25 cellular contexts compared by ENCODE assay signal in the genomic region with DNA sequence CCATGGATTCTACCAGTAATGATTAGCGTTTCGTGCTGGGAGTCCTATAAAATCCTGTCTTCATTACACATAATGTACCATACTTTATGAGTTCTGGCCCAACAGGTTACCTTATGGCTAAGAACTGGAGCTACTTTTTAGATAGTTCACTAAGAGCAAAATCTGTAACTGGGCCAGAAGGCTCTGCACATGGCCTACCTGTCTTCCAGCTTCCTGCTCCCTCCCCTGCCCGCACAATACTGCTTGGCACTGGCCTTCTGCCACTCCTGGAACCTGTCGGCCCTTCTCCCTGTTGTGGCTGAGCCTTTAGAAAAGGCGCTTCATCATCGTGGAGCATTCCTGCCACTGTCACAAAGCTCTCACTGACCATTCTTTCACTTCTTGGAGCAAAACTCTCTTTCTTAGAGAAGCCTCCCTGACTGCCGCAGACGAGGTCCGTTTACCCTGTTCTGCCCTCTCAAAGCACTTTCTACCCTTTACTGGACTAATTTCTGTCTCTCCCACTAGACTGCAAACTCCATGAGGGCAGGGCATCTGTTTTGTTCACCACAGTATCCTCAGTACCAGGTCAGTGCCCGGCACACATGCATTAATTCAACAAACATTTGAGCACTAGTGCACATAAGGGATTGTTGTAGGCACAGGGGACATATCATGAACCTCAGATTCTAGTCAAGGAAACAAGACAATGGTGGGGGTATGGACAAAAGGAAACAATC.
DNase-seq lines count a peak whose midpoint lies in the region; ATAC-seq, FAIRE-seq and TF ChIP-seq lines count a peak whose summit lies in the region.
"Had no signal": no experiment of that assay in that cellular context is flagged by ENCODE, and none has a peak within 500 bp of the region (broad histone marks: within the 10 kb centered on the region; RNA-seq: fewer than 3 reads in every experiment).

No MANE protein-coding gene starts in this region.

- no peak overlapping the region for H2BK12ac ChIP-seq in H1 (ENCODE audit: low read depth, low read length)

- no peak overlapping the region for H2BK15ac ChIP-seq in H1 (ENCODE audit: low read length)

- no peaks in the 10 kb centered on the region for H3K9me3 Mint-ChIP-seq in MCF 10A (ENCODE audit: unreplicated experiment)
- H3K9me3 Mint-ChIP-seq in stimulated activated memory B cell treated with anti-CD40 and anti-IgM and Interleukin-4, amounts not matched to agents 10 μg/mL and 1 μg/mL and 100 μg/mL, for 72 hours = no peaks in the 10 kb centered on the region

- H3K9me3 ChIP-seq in breast epithelium (no peaks in the 10 kb centered on the region), H1 (ENCODE audit: insufficient read depth in 2 of 2, low read depth in 1 of 2, low read length in 1 of 2) (no peaks in the 10 kb centered on the region), T-helper 17 cell (ENCODE audit: control insufficient read depth, low read length, poor library complexity, severe bottlenecking) (no peaks in the 10 kb centered on the region)

- FAIRE-seq in H1 (lab: Jason Lieb, UNC) = no peak

- H3K27ac Mint-ChIP-seq in MCF 10A (ENCODE audit: low read depth, unreplicated experiment) (no peak overlapping the region), T-helper 17 cell (no peak overlapping the region)
- no peak overlapping the region for H3K27ac Mint-ChIP-seq in stimulated activated memory B cell treated with anti-CD40 and anti-IgM and Interleukin-4, amounts not matched to agents 10 μg/mL and 1 μg/mL and 100 μg/mL, for 72 hours

- POLR2A ChIA-PET in MCF 10A (lab: Yijun Ruan, JAX) (interaction anchor here (0.6 to 1.1 kb wide), 3 partner anchors 9 to 23 kb away, joined by 3 read pairs; no protein-coding TSS in a partner anchor), H1 (lab: Charles Lee; ENCODE audit: partially characterized antibody) (no interaction called here)

- H4K5ac ChIP-seq in H1 (ENCODE audit: insufficient read length, low read depth, low read length) = no peak overlapping the region

- TF ChIP-seq EP300 in H1 (IDR thresholded peaks at IDR 0.05; ENCODE audit: borderline replicate concordance in 1 of 2, low read depth in 2 of 2, low read length in 2 of 2) = no peak

- CTCF ChIA-PET in MCF 10A (lab: Yijun Ruan, JAX) = interaction anchor here (1.0 to 3.6 kb wide), 4 partner anchors 12 to 232 kb away, joined by 3 to 20 read pairs (median 4); no protein-coding TSS in a partner anchor
- CTCF ChIA-PET in H1 (lab: Charles Lee; ENCODE audit: partially characterized antibody) = interaction anchor here (1.1 to 2.6 kb wide), 6 partner anchors 11 to 224 kb away, joined by 3 to 6 read pairs (median 4); no protein-coding TSS in a partner anchor

- H3K14ac ChIP-seq in H1 (ENCODE audit: insufficient read length) = no peak overlapping the region

- H3K27ac ChIP-seq in breast epithelium (peak overlapping the region in 1 of 2 donors; percentile 33), H1 (ENCODE audit: low read depth, low read length) (no peak overlapping the region; the same call in 1 of the 2 replicates)
- H3K27ac ChIP-seq: 22Rv1, HL-60, KMS-11 had no signal

- H3K4me3 ChIP-seq in breast epithelium (no peak overlapping the region), H1 (ENCODE audit: extremely low read depth in 1 of 4, insufficient read depth in 2 of 4, low read depth in 3 of 4, low read length in 4 of 4) (no peak overlapping the region)

- intact Hi-C loops in breast epithelium (cut with DNase I; ENCODE audit: low total_unique reads) (no loop called here), MCF 10A (cut with micrococcal nuclease) (no loop called here)

- H3K79me1 ChIP-seq in H1 (ENCODE audit: low read depth, low read length) = peaks cover 4% of the 10 kb centered on the region

- BruUV-seq in MCF 10A (replicated peaks; lab: Mats Ljungman, UMichigan) = no TSS peak

- H2AFZ ChIP-seq in H1 (ENCODE audit: low read length) = no peak overlapping the region

- H3K23me2 ChIP-seq in H1 (ENCODE audit: low read depth, low read length) = no peaks in the 10 kb centered on the region

- H3K18ac ChIP-seq in H1 (ENCODE audit: extremely low read depth, low read length) = no peak overlapping the region

- H3K56ac ChIP-seq in H1 (replicated peaks; ENCODE audit: insufficient read length, low read depth, low read length) = no peak overlapping the region

- no peaks in the 10 kb centered on the region for H4K20me1 ChIP-seq in H1 (replicated peaks in 1 of 2; ENCODE audit: control insufficient read depth in 1 of 2, insufficient read depth in 2 of 2, low read length in 2 of 2)

- H3K4me3 Mint-ChIP-seq in MCF 10A (ENCODE audit: unreplicated experiment) = no peak overlapping the region
- H3K4me3 Mint-ChIP-seq in stimulated activated memory B cell treated with anti-CD40 and anti-IgM and Interleukin-4, amounts not matched to agents 10 μg/mL and 1 μg/mL and 100 μg/mL, for 72 hours = no peak overlapping the region
- H3K4me3 Mint-ChIP-seq in T-helper 17 cell = no peak overlapping the region

- WGBS in H1 (ENCODE audit: extremely low coverage in 1 of 2, insufficient coverage in 1 of 2, insufficient read length in 1 of 2, insufficient replicate concordance in 2 of 2, low coverage in 1 of 2, low lambda C conversion rate in 2 of 2, missing lambda C conversion rate in 1 of 2), 2 experiments = 94% methylated on average over 10 of the region's 10 CpGs; no CpG with 5 or more reads in 1 of the 2 experiments

- H3K4me1 Mint-ChIP-seq in MCF 10A (ENCODE audit: insufficient read depth, unreplicated experiment) (peaks cover 33% of the 10 kb centered on the region), T-helper 17 cell (peaks cover 6% of the 10 kb centered on the region)
- peaks cover 5% of the 10 kb centered on the region for H3K4me1 Mint-ChIP-seq in stimulated activated memory B cell treated with anti-CD40 and anti-IgM and Interleukin-4, amounts not matched to agents 10 μg/mL and 1 μg/mL and 100 μg/mL, for 72 hours

- H3K27me3 Mint-ChIP-seq in MCF 10A (ENCODE audit: insufficient read depth, unreplicated experiment) (no peaks in the 10 kb centered on the region), T-helper 17 cell (no peaks in the 10 kb centered on the region)
- H3K27me3 Mint-ChIP-seq in stimulated activated memory B cell treated with anti-CD40 and anti-IgM and Interleukin-4, amounts not matched to agents 10 μg/mL and 1 μg/mL and 100 μg/mL, for 72 hours = no peaks in the 10 kb centered on the region

- H3K27me3 ChIP-seq in breast epithelium = no peaks in the 10 kb centered on the region
- H3K27me3 ChIP-seq in H1 (replicated peaks in 1 of 4; ENCODE audit: control insufficient read depth in 3 of 4, extremely low read depth in 1 of 4, insufficient read depth in 3 of 4, low read length in 3 of 4) = no peaks in the 10 kb centered on the region

- H3K9ac ChIP-seq in H1 (replicated peaks in 1 of 4; ENCODE audit: extremely low read depth in 1 of 4, low read depth in 3 of 4, low read length in 3 of 4) = no peak overlapping the region
- H3K9ac ChIP-seq: KMS-11 had no signal

- H2BK5ac ChIP-seq in H1 (ENCODE audit: low read depth, low read length) = no peak overlapping the region

- no peak overlapping the region for H3K23ac ChIP-seq in H1 (ENCODE audit: insufficient read length)

- no peak overlapping the region for H3K4me2 ChIP-seq in H1 (ENCODE audit: insufficient read depth in 1 of 2, low read depth in 2 of 2, low read length in 2 of 2)
- H3K4me2 ChIP-seq: KMS-11 had no signal

- H3K36me3 ChIP-seq in breast epithelium = no peaks in the 10 kb centered on the region
- H3K36me3 ChIP-seq in H1 (ENCODE audit: control insufficient read depth in 2 of 4, insufficient read depth in 4 of 4, low read length in 3 of 4) = no peaks in the 10 kb centered on the region

- peak; percentile 57 to 58 for DNase-seq in breast epithelium (ENCODE audit: low spot score in 2 of 2)
- DNase-seq in MCF 10A (ENCODE audit: unreplicated experiment) = no peak
- no peak for DNase-seq in H1 (ENCODE audit: low read depth in 1 of 2, low spot score in 2 of 2)
- peak; percentile 46 for DNase-seq in mucosa of gallbladder (ENCODE audit: low spot score)
- no peak for DNase-seq in putamen (ENCODE audit: low spot score)
- no peak for DNase-seq in T-helper 17 cell
- DNase-seq in GM10266 (ENCODE audit: extremely low spot score) = no peak
- DNase-seq: C1 segment of cervical spinal cord; EL; H7; MV-4-11; NCI-H1105 treated with DMSO at 0.1 percent for 48 hours; NCI-H1694; NCI-H2081; NCI-H2171; NCI-H345; NCI-H524; NCI-H774; NK-92 treated with Interleukin-12 subunit alpha and Interleukin-12 subunit beta, amount 100 ng/mL, for 24 hours; SIG-M5 had no signal

- ATAC-seq in stimulated activated memory B cell treated with anti-CD40 and anti-IgM and Interleukin-4, amounts not matched to agents 10 μg/mL and 1 μg/mL and 100 μg/mL, for 72 hours = no peak
- no peak for ATAC-seq in T-helper 17 cell
- ATAC-seq: SK-N-SH treated with all-trans-retinoic acid at 6 μM for 48 hours had no signal

- H2BK20ac ChIP-seq in H1 (ENCODE audit: low read length) = peak overlapping the region; percentile 7; the same call in 1 of the 2 replicates

- H2AK5ac ChIP-seq in H1 (ENCODE audit: low read depth, low read length) = peak overlapping the region; percentile 65; the same call in 1 of the 2 replicates

- no peak overlapping the region for H3K4ac ChIP-seq in H1 (replicated peaks; ENCODE audit: insufficient read length, low read depth, low read length)

- TF ChIP-seq POLR2A in breast epithelium (IDR thresholded peaks at IDR 0.05) = no peak
- TF ChIP-seq POLR2A in H1 (IDR thresholded peaks at IDR 0.05; ENCODE audit: control extremely low read depth in 1 of 2, low read depth in 2 of 2, low read length in 2 of 2) = no peak

- no peaks in the 10 kb centered on the region for H3K4me1 ChIP-seq in breast epithelium
- peaks cover 0 to 8% (median 6%) of the 10 kb centered on the region in 4 experiments; a peak in 5 of 7 replicates for H3K4me1 ChIP-seq in H1 (replicated peaks in 1 of 4; ENCODE audit: control insufficient read depth in 3 of 4, insufficient read depth in 4 of 4, low read length in 3 of 4)

- no peak for TF ChIP-seq CTCF in breast epithelium (IDR thresholded peaks at IDR 0.05)
- no peak for TF ChIP-seq CTCF in MCF 10A (IDR thresholded peaks at IDR 0.05; ENCODE audit: unreplicated experiment)
- TF ChIP-seq CTCF in H1 (IDR thresholded peaks at IDR 0.05; ENCODE audit: control extremely low read depth in 1 of 3, insufficient read depth in 1 of 3, low read depth in 1 of 3, low read length in 3 of 3) = no peak
- TF ChIP-seq CTCF in GM10266 (IDR thresholded peaks at IDR 0.05; ENCODE audit: control insufficient read depth, insufficient read depth, low read depth, missing control alignments) = no peak

- H4K91ac ChIP-seq in H1 (replicated peaks; ENCODE audit: insufficient read length, low read length) = no peak overlapping the region

- H4K8ac ChIP-seq in H1 (ENCODE audit: extremely low read depth, insufficient read depth, low read length) = no peak overlapping the region

- no peak overlapping the region for H2BK120ac ChIP-seq in H1 (replicated peaks; ENCODE audit: low read depth, low read length)

- no peaks in the 10 kb centered on the region for H3K36me3 Mint-ChIP-seq in MCF 10A (ENCODE audit: insufficient read depth, unreplicated experiment)
- peaks cover 20% of the 10 kb centered on the region for H3K36me3 Mint-ChIP-seq in stimulated activated memory B cell treated with anti-CD40 and anti-IgM and Interleukin-4, amounts not matched to agents 10 μg/mL and 1 μg/mL and 100 μg/mL, for 72 hours
- no peaks in the 10 kb centered on the region for H3K36me3 Mint-ChIP-seq in T-helper 17 cell (ENCODE audit: low read depth)

- peaks cover 0 to 4% of the 10 kb centered on the region in 2 experiments; a peak in 2 of 4 replicates for H3K79me2 ChIP-seq in H1 (ENCODE audit: control insufficient read depth in 1 of 2, insufficient read depth in 2 of 2, low read length in 2 of 2)

- no peak for TF ChIP-seq RAD21 in H1 (IDR thresholded peaks at IDR 0.05 in 1 of 2, conservative IDR thresholded peaks at IDR 0.05 in 1 of 2; ENCODE audit: low read depth in 2 of 2, low read length in 2 of 2)

Comparison
In these comparisons a context has a peak if more than half of its experiments do, and no peak if none do; other contexts are left out.
1. DNase-seq: peak in breast epithelium (2 of 2) and mucosa of gallbladder (single experiment); none in MCF 10A (single experiment), H1 (0 of 2), putamen (single experiment), T-helper 17 cell (0 of 3) and GM10266 (single experiment).